24 cellular contexts compared by ENCODE assay signal in genomic region chr1:92711473-92712165, GRCh38.
DNase-seq lines count a peak whose midpoint lies in the region; ATAC-seq, FAIRE-seq and TF ChIP-seq lines count a peak whose summit lies in the region.
"Had no signal": no experiment of that assay in that cellular context is flagged by ENCODE, and none has a peak within 500 bp of the region (broad histone marks: within the 10 kb centered on the region; RNA-seq: fewer than 3 reads in every experiment).

No MANE protein-coding gene starts in this region.

- peak overlapping the region; percentile 1; the same call in 1 of the 2 replicates for H3K4me2 ChIP-seq in K562 (ENCODE audit: insufficient read depth, low read length)
- no peak overlapping the region for H3K4me2 ChIP-seq in smooth muscle cell
- H3K4me2 ChIP-seq: KMS-11 had no signal

- no peak overlapping the region for H3K9ac ChIP-seq in K562 (ENCODE audit: insufficient read depth in 1 of 2, low read depth in 2 of 2, low read length in 2 of 2)
- H3K9ac ChIP-seq in smooth muscle cell (ENCODE audit: low read depth) = no peak overlapping the region
- H3K9ac ChIP-seq: KMS-11 had no signal

- peak overlapping the region; percentile 48 for H3K27ac Mint-ChIP-seq in memory B cell
- no peak overlapping the region for H3K27ac Mint-ChIP-seq in activated CD8-positive, alpha-beta T cell treated with anti-CD3 and anti-CD28 coated beads, Interleukin-2, amount 10 ng/mL, durations not matched to agents 7 days and 5 days
- H3K27ac Mint-ChIP-seq: activated CD4-positive, alpha-beta T cell treated with anti-CD3 and anti-CD28 coated beads for 36 hours; activated naive CD4-positive, alpha-beta T cell treated with anti-CD3 and anti-CD28 coated beads, Interleukin-2, amount 10 ng/mL, durations not matched to agents 7 days and 5 days; dendritic cell treated with granulocyte-macrophage colony-stimulating factor and Interleukin-4, amounts not matched to agents 40 ng/mL and 50 ng/mL, for 4 days; stimulated activated effector memory CD8-positive, alpha-beta T cell treated with anti-CD3 and anti-CD28 coated beads, Interleukin-12 subunit alpha, Interleukin-12 subunit beta, amount 100 ng/mL, for 72 hours; T-helper 1 cell treated with Interleukin-12 subunit alpha and Interleukin-12 subunit beta and Interleukin-4 antibody, amounts not matched to agents 30 μg/mL and 1 μg/mL, for 36 hours had no signal

- H3K36me3 Mint-ChIP-seq in memory B cell = peaks cover 8% of the 10 kb centered on the region
- no peaks in the 10 kb centered on the region for H3K36me3 Mint-ChIP-seq in activated CD8-positive, alpha-beta T cell treated with anti-CD3 and anti-CD28 coated beads, Interleukin-2, amount 10 ng/mL, durations not matched to agents 7 days and 5 days (ENCODE audit: low read depth)
- H3K36me3 Mint-ChIP-seq: activated naive CD4-positive, alpha-beta T cell treated with anti-CD3 and anti-CD28 coated beads, Interleukin-2, amount 10 ng/mL, durations not matched to agents 7 days and 5 days; stimulated activated effector memory CD8-positive, alpha-beta T cell treated with anti-CD3 and anti-CD28 coated beads, Interleukin-12 subunit alpha, Interleukin-12 subunit beta, amount 100 ng/mL, for 72 hours had no signal

- FAIRE-seq in K562 (lab: Jason Lieb, UNC) = peak; percentile 78
- FAIRE-seq: endometrium, islet of Langerhans, RCC 7860 had no signal

- DNase-seq in K562 (ENCODE audit: extremely low read depth in 1 of 4, low spot score in 3 of 4) = peak in 1 of 4 experiments; percentile 49
- DNase-seq in memory B cell (ENCODE audit: low spot score in 2 of 2) = no peak
- DNase-seq in smooth muscle cell (lab: John Stamatoyannopoulos, UW; ENCODE audit: unreplicated experiment) = no peak
- DNase-seq in NCI-H69 (lab: John Stamatoyannopoulos, UW) = no peak
- no peak for DNase-seq in activated CD8-positive, alpha-beta T cell treated with anti-CD3 and anti-CD28 coated beads, Interleukin-2, amount 10 ng/mL, durations not matched to agents 7 days and 5 days
- DNase-seq: activated CD4-positive, alpha-beta T cell treated with anti-CD3 and anti-CD28 coated beads for 36 hours; activated naive CD4-positive, alpha-beta T cell treated with anti-CD3 and anti-CD28 coated beads, Interleukin-2, amount 10 ng/mL, durations not matched to agents 7 days and 5 days; activated T-cell treated with anti-CD3 and anti-CD28 coated beads, Interleukin-2, amount 50 U/mL, for 4 hours; HCEC 1CT; NCI-H1417 treated with DMSO at 0.1 percent for 48 hours; nucleus accumbens; retina; substantia nigra had no signal

- H3K27ac ChIP-seq in HEK293 (ENCODE audit: extremely low read depth, low read depth, low read length) (peak overlapping the region; percentile 10; the same call in 1 of the 2 replicates), K562 (ENCODE audit: extremely low read depth, low read depth, low read length) (peak overlapping the region; percentile 34; the same call in 1 of the 3 replicates), smooth muscle cell (ENCODE audit: low read depth) (peak overlapping the region; percentile 23)
- H3K27ac ChIP-seq: C4-2B, KMS-11, SJSA1 had no signal

- H3K9me3 ChIP-seq in HEK293 (ENCODE audit: control insufficient read depth, insufficient read depth, low read depth, low read length) (no peaks in the 10 kb centered on the region), K562 (replicated peaks; ENCODE audit: control insufficient read depth, insufficient read depth, low read depth, low read length) (no peaks in the 10 kb centered on the region), smooth muscle cell (replicated peaks; ENCODE audit: low read depth) (no peaks in the 10 kb centered on the region)
- H3K9me3 ChIP-seq: SJSA1 had no signal

- no peak overlapping the region for H3K4me3 ChIP-seq in HEK293 (ENCODE audit: low read depth, low read length)
- no peak overlapping the region for H3K4me3 ChIP-seq in K562
- H3K4me3 ChIP-seq in smooth muscle cell = no peak overlapping the region
- H3K4me3 ChIP-seq: SJSA1 had no signal

- no peaks in the 10 kb centered on the region for H3K27me3 ChIP-seq in K562 (ENCODE audit: control insufficient read depth in 2 of 2, insufficient read depth in 2 of 2, low read length in 2 of 2)
- no peaks in the 10 kb centered on the region for H3K27me3 ChIP-seq in smooth muscle cell (ENCODE audit: low read depth)
- H3K27me3 ChIP-seq: SJSA1 had no signal

- H3K36me3 ChIP-seq in HEK293 (ENCODE audit: control insufficient read depth in 2 of 2, insufficient read depth in 1 of 2, low read length in 2 of 2) (no peaks in the 10 kb centered on the region), K562 (ENCODE audit: control insufficient read depth, insufficient read depth, low read length) (no peaks in the 10 kb centered on the region), smooth muscle cell (ENCODE audit: low read depth) (no peaks in the 10 kb centered on the region)
- H3K36me3 ChIP-seq: SJSA1 had no signal

- CTCF ChIA-PET in HEK293 (lab: Yijun Ruan, JAX) (no interaction called here), K562 (lab: Yijun Ruan, JAX; ENCODE audit: low intra/inter-chr PET ratio) (no interaction called here)
- CTCF ChIA-PET in activated CD8-positive, alpha-beta T cell treated with anti-CD3 and anti-CD28 coated beads, Interleukin-2, amount 10 ng/mL, durations not matched to agents 7 days and 5 days (lab: Charles Lee) = no interaction called here

- H3K4me1 ChIP-seq in HEK293 (ENCODE audit: control insufficient read depth, insufficient read depth, low read length) (peaks cover 17% of the 10 kb centered on the region), K562 (replicated peaks in 1 of 2; ENCODE audit: control insufficient read depth in 2 of 2, insufficient read depth in 2 of 2, low read length in 2 of 2) (peaks cover 6 to 31% of the 10 kb centered on the region in 2 experiments; a peak in 3 of 5 replicates), smooth muscle cell (ENCODE audit: low read depth) (peaks cover 4% of the 10 kb centered on the region)
- H3K4me1 ChIP-seq: SJSA1 had no signal

- H3K4me3 Mint-ChIP-seq in memory B cell = no peak overlapping the region
- H3K4me3 Mint-ChIP-seq in activated CD8-positive, alpha-beta T cell treated with anti-CD3 and anti-CD28 coated beads, Interleukin-2, amount 10 ng/mL, durations not matched to agents 7 days and 5 days = no peak overlapping the region
- H3K4me3 Mint-ChIP-seq: activated CD4-positive, alpha-beta T cell treated with anti-CD3 and anti-CD28 coated beads for 36 hours; activated naive CD4-positive, alpha-beta T cell treated with anti-CD3 and anti-CD28 coated beads, Interleukin-2, amount 10 ng/mL, durations not matched to agents 7 days and 5 days; activated T-cell treated with anti-CD3 and anti-CD28 coated beads, Interleukin-2, amount 50 U/mL, for 4 hours; dendritic cell treated with granulocyte-macrophage colony-stimulating factor and Interleukin-4, amounts not matched to agents 40 ng/mL and 50 ng/mL, for 4 days; stimulated activated effector memory CD8-positive, alpha-beta T cell treated with anti-CD3 and anti-CD28 coated beads, Interleukin-12 subunit alpha, Interleukin-12 subunit beta, amount 100 ng/mL, for 72 hours; T-helper 1 cell treated with Interleukin-12 subunit alpha and Interleukin-12 subunit beta and Interleukin-4 antibody, amounts not matched to agents 30 μg/mL and 1 μg/mL, for 36 hours had no signal

- no peak for TF ChIP-seq EP300 in K562 (IDR thresholded peaks at IDR 0.05; ENCODE audit: low read length)

- H3K9me3 Mint-ChIP-seq in memory B cell = no peaks in the 10 kb centered on the region
- H3K9me3 Mint-ChIP-seq in activated CD8-positive, alpha-beta T cell treated with anti-CD3 and anti-CD28 coated beads, Interleukin-2, amount 10 ng/mL, durations not matched to agents 7 days and 5 days (ENCODE audit: insufficient read depth) = no peaks in the 10 kb centered on the region
- H3K9me3 Mint-ChIP-seq: activated naive CD4-positive, alpha-beta T cell treated with anti-CD3 and anti-CD28 coated beads, Interleukin-2, amount 10 ng/mL, durations not matched to agents 7 days and 5 days; activated T-cell treated with anti-CD3 and anti-CD28 coated beads, Interleukin-2, amount 50 U/mL, for 4 hours; dendritic cell treated with granulocyte-macrophage colony-stimulating factor and Interleukin-4, amounts not matched to agents 40 ng/mL and 50 ng/mL, for 4 days; stimulated activated effector memory CD8-positive, alpha-beta T cell treated with anti-CD3 and anti-CD28 coated beads, Interleukin-12 subunit alpha, Interleukin-12 subunit beta, amount 100 ng/mL, for 72 hours; T-helper 1 cell treated with Interleukin-12 subunit alpha and Interleukin-12 subunit beta and Interleukin-4 antibody, amounts not matched to agents 30 μg/mL and 1 μg/mL, for 36 hours had no signal

- H3K27me3 Mint-ChIP-seq in memory B cell = no peaks in the 10 kb centered on the region
- peaks cover 11% of the 10 kb centered on the region for H3K27me3 Mint-ChIP-seq in activated CD8-positive, alpha-beta T cell treated with anti-CD3 and anti-CD28 coated beads, Interleukin-2, amount 10 ng/mL, durations not matched to agents 7 days and 5 days (ENCODE audit: low read depth)
- H3K27me3 Mint-ChIP-seq: activated CD4-positive, alpha-beta T cell treated with anti-CD3 and anti-CD28 coated beads for 36 hours; dendritic cell treated with granulocyte-macrophage colony-stimulating factor and Interleukin-4, amounts not matched to agents 40 ng/mL and 50 ng/mL, for 4 days had no signal

- 28% methylated on average over 6 of the region's 6 CpGs for WGBS in K562 (ENCODE audit: insufficient coverage, low coverage, missing lambda C conversion rate)
- 58% methylated on average over 6 of the region's 6 CpGs for WGBS in smooth muscle cell (ENCODE audit: low lambda C conversion rate)

- POLR2A ChIA-PET in HEK293 (lab: Yijun Ruan, JAX) = interaction anchor here (1.2 kb wide), 1 partner anchor 73 kb away, joined by 3 read pairs; no protein-coding TSS in a partner anchor
- POLR2A ChIA-PET in K562 (lab: Yijun Ruan, JAX) = interaction anchor here (0.7 to 1.2 kb wide), 3 partner anchors 9 to 143 kb away, joined by 3 read pairs; no protein-coding TSS in a partner anchor
- POLR2A ChIA-PET in activated CD8-positive, alpha-beta T cell treated with anti-CD3 and anti-CD28 coated beads, Interleukin-2, amount 10 ng/mL, durations not matched to agents 7 days and 5 days (lab: Charles Lee) = no interaction called here

- peak; percentile 53 for ATAC-seq in K562
- ATAC-seq in memory B cell (ENCODE audit: low read depth) = no peak
- ATAC-seq in HG02970 (IDR thresholded peaks at IDR 0.05; ENCODE audit: low FRiP score, unreplicated experiment) = no peak
- ATAC-seq in activated CD8-positive, alpha-beta T cell treated with anti-CD3 and anti-CD28 coated beads, Interleukin-2, amount 10 ng/mL, durations not matched to agents 7 days and 5 days = no peak
- ATAC-seq: activated CD4-positive, alpha-beta T cell treated with anti-CD3 and anti-CD28 coated beads for 36 hours; activated T-cell treated with anti-CD3 and anti-CD28 coated beads, Interleukin-2, amount 50 U/mL, for 4 hours; stimulated activated effector memory CD8-positive, alpha-beta T cell treated with anti-CD3 and anti-CD28 coated beads, Interleukin-12 subunit alpha, Interleukin-12 subunit beta, amount 100 ng/mL, for 72 hours had no signal

- no peak for TF ChIP-seq RAD21 in K562 (CRISPR knock-in tag; conservative IDR thresholded peaks at IDR 0.05 in 1 of 2, IDR thresholded peaks at IDR 0.05 in 1 of 2)

- H2AFZ ChIP-seq in K562 (ENCODE audit: low read depth, low read length) = 0 out of 2 replicates have a peak overlapping the region, but pooled peaks have one; percentile 2
- H2AFZ ChIP-seq in smooth muscle cell (ENCODE audit: low read depth) = no peak overlapping the region

- H3K9me1 ChIP-seq in K562 (ENCODE audit: control insufficient read depth, insufficient read depth, low read length) = no peaks in the 10 kb centered on the region

- H4K20me1 ChIP-seq in K562 (replicated peaks; ENCODE audit: control insufficient read depth, insufficient read depth, low read length) = no peaks in the 10 kb centered on the region
- H4K20me1 ChIP-seq in smooth muscle cell (ENCODE audit: low read depth) = peaks cover 36% of the 10 kb centered on the region

- BruUV-seq in K562 (replicated peaks; lab: Mats Ljungman, UMichigan) = no TSS peak

- peaks cover 6% of the 10 kb centered on the region for H3F3A ChIP-seq in smooth muscle cell (ENCODE audit: low read depth)

- H3K79me2 ChIP-seq in K562 (ENCODE audit: control insufficient read depth, insufficient read depth, low read length) (peaks cover 19% of the 10 kb centered on the region; the same call in 2 of the 3 replicates), smooth muscle cell (ENCODE audit: low read depth) (peaks cover 81% of the 10 kb centered on the region)

- H3K4me1 Mint-ChIP-seq in memory B cell = peaks cover 4% of the 10 kb centered on the region
- no peaks in the 10 kb centered on the region for H3K4me1 Mint-ChIP-seq in activated CD8-positive, alpha-beta T cell treated with anti-CD3 and anti-CD28 coated beads, Interleukin-2, amount 10 ng/mL, durations not matched to agents 7 days and 5 days (ENCODE audit: low read depth)
- H3K4me1 Mint-ChIP-seq: activated CD4-positive, alpha-beta T cell treated with anti-CD3 and anti-CD28 coated beads for 36 hours; activated naive CD4-positive, alpha-beta T cell treated with anti-CD3 and anti-CD28 coated beads, Interleukin-2, amount 10 ng/mL, durations not matched to agents 7 days and 5 days; stimulated activated effector memory CD8-positive, alpha-beta T cell treated with anti-CD3 and anti-CD28 coated beads, Interleukin-12 subunit alpha, Interleukin-12 subunit beta, amount 100 ng/mL, for 72 hours had no signal

- no peak for TF ChIP-seq POLR2A in K562 (conservative IDR thresholded peaks at IDR 0.05)

- intact Hi-C loops in K562 (cut with micrococcal nuclease) = no loop called here

- in situ Hi-C loops in K562 (cut with MboI) = no loop called here

- no peak for TF ChIP-seq CTCF in HEK293 (tag by site-specific recombination; IDR thresholded peaks at IDR 0.05)
- TF ChIP-seq CTCF in K562 (IDR thresholded peaks at IDR 0.05 in 2 of 3, conservative IDR thresholded peaks at IDR 0.05 in 1 of 3; ENCODE audit: insufficient read depth in 2 of 3, low read depth in 1 of 3, low read length in 3 of 3) = no peak
- no peak for TF ChIP-seq CTCF in smooth muscle cell (IDR thresholded peaks at IDR 0.05; ENCODE audit: borderline replicate concordance, insufficient read depth, poor library complexity, severe bottlenecking)

Comparison
In these comparisons a context has a peak if more than half of its experiments do, and no peak if none do; other contexts are left out.
1. Of the 44 proteins assayed by ChIP-seq in both K562 and HEK293: peak only in K562: none; only in HEK293: TRIM28; in both: none; in neither: 43.